Comparison of ENCODE assay signal across 1 cellular context in genomic region chr10:50417906-50418697, GRCh38.
TF ChIP-seq lines count a peak whose summit lies in the region.

No MANE protein-coding gene starts in this region.

TF ChIP-seq in K562, 482 proteins besides CTCF, POLR2A, EP300 and RAD21 (continued from another document and continues in another):
- no peak; the same call in 1 of the 2 replicates for TF ChIP-seq ARID1B (IDR thresholded peaks at IDR 0.05)
- no peak for TF ChIP-seq BRCA1 (IDR thresholded peaks at IDR 0.05)
- TF ChIP-seq BRCA1 (CRISPR knock-in tag; IDR thresholded peaks at IDR 0.05) = no peak
- TF ChIP-seq GABPB2 (CRISPR knock-in tag; conservative IDR thresholded peaks at IDR 0.05) = no peak
- peak; percentile 84 for TF ChIP-seq SMAD4 (CRISPR knock-in tag; conservative IDR thresholded peaks at IDR 0.05)
- no peak for TF ChIP-seq U2AF1 (optimal IDR thresholded peaks at IDR 0.05; ENCODE audit: low read depth, low read length)
- TF ChIP-seq NR3C1 (CRISPR knock-in tag; IDR thresholded peaks at IDR 0.05) = no peak
- peak; percentile 60 for TF ChIP-seq POLR2B (IDR thresholded peaks at IDR 0.05; ENCODE audit: low read depth, partially characterized antibody)
- peak; percentile 92 for TF ChIP-seq RBFOX2 (IDR thresholded peaks at IDR 0.05; ENCODE audit: low read depth, low read length)
- no peak for TF ChIP-seq NR2C1 (IDR thresholded peaks at IDR 0.05)
- no peak for TF ChIP-seq NR2C1 (tag; IDR thresholded peaks at IDR 0.05)
- peak; percentile 79; the same call in 1 of the 2 replicates for TF ChIP-seq REST (CRISPR knock-in tag; IDR thresholded peaks at IDR 0.05; ENCODE audit: low read depth)
- TF ChIP-seq PRDM10 (IDR thresholded peaks at IDR 0.05; ENCODE audit: partially characterized antibody) = peak; percentile 79
- no peak for TF ChIP-seq PTRF (tag; IDR thresholded peaks at IDR 0.05)
- TF ChIP-seq BCOR (IDR thresholded peaks at IDR 0.05) = 0 out of 2 replicates have a peak, but pooled peaks have one; percentile 19
- TF ChIP-seq HOMEZ (CRISPR knock-in tag; IDR thresholded peaks at IDR 0.05) = no peak
- TF ChIP-seq GATAD2B (IDR thresholded peaks at IDR 0.05; ENCODE audit: borderline replicate concordance) = no peak; the same call in 1 of the 2 replicates
- TF ChIP-seq ZBTB2 (IDR thresholded peaks at IDR 0.05) = no peak
- no peak for TF ChIP-seq NFATC3 (IDR thresholded peaks at IDR 0.05)
- no peak for TF ChIP-seq SNRNP70 (optimal IDR thresholded peaks at IDR 0.05; ENCODE audit: low read depth, low read length)
- TF ChIP-seq ILK (tag; IDR thresholded peaks at IDR 0.05; ENCODE audit: borderline replicate concordance, low read depth) = no peak
- no peak; the same call in 1 of the 2 replicates for TF ChIP-seq HCFC1 (IDR thresholded peaks at IDR 0.05; ENCODE audit: low read depth, low read length)
- no peak for TF ChIP-seq KDM2B (CRISPR knock-in tag; IDR thresholded peaks at IDR 0.05)
- TF ChIP-seq FOXK2 (conservative IDR thresholded peaks at IDR 0.05 in 1 of 2, IDR thresholded peaks at IDR 0.05 in 1 of 2; ENCODE audit: low read depth in 2 of 2) = no peak
- TF ChIP-seq ZNF592 (IDR thresholded peaks at IDR 0.05) = no peak
- TF ChIP-seq DPF2 (IDR thresholded peaks at IDR 0.05) = peak; percentile 48; the same call in 1 of the 2 replicates
- TF ChIP-seq CREM (IDR thresholded peaks at IDR 0.05; ENCODE audit: low read depth) = peak; percentile 21; the same call in 1 of the 2 replicates
- TF ChIP-seq FOXA1 (IDR thresholded peaks at IDR 0.05; ENCODE audit: borderline replicate concordance) = no peak
- no peak for TF ChIP-seq NEUROD1 (IDR thresholded peaks at IDR 0.05; ENCODE audit: borderline replicate concordance, low read depth, low read length, partially characterized antibody)
- TF ChIP-seq C11orf30 (IDR thresholded peaks at IDR 0.05; ENCODE audit: low read depth) = peak; percentile 93
- no peak for TF ChIP-seq SRF (CRISPR knock-in tag; IDR thresholded peaks at IDR 0.05)
- TF ChIP-seq ETV1 (tag; conservative IDR thresholded peaks at IDR 0.05; ENCODE audit: low read depth) = no peak
- no peak for TF ChIP-seq NFIX (CRISPR knock-in tag; IDR thresholded peaks at IDR 0.05; ENCODE audit: low read depth)
- peak; percentile 72; the same call in 1 of the 2 replicates for TF ChIP-seq KLF6 (CRISPR knock-in tag; IDR thresholded peaks at IDR 0.05; ENCODE audit: borderline replicate concordance)
- TF ChIP-seq CCNT2 (IDR thresholded peaks at IDR 0.05; ENCODE audit: borderline replicate concordance, extremely low read depth, insufficient read length, low read depth, low read length) = peak; percentile 88
- peak; percentile 94 for TF ChIP-seq POLR2G (IDR thresholded peaks at IDR 0.05; ENCODE audit: low read depth, low read length)
- TF ChIP-seq E2F4 (CRISPR knock-in tag; IDR thresholded peaks at IDR 0.05; ENCODE audit: low read depth) = no peak
- peak; percentile 76 for TF ChIP-seq CXXC5 (CRISPR knock-in tag; IDR thresholded peaks at IDR 0.05)
- TF ChIP-seq U2AF2 (optimal IDR thresholded peaks at IDR 0.05; ENCODE audit: low read depth, low read length) = no peak
- no peak for TF ChIP-seq CREB5 (CRISPR knock-in tag; IDR thresholded peaks at IDR 0.05)
- TF ChIP-seq CBFA2T2 (conservative IDR thresholded peaks at IDR 0.05) = no peak
- TF ChIP-seq FOSL1 (tag; conservative IDR thresholded peaks at IDR 0.05) = peak; percentile 82
